10 cellular contexts compared by ENCODE assay signal in the genomic region with DNA sequence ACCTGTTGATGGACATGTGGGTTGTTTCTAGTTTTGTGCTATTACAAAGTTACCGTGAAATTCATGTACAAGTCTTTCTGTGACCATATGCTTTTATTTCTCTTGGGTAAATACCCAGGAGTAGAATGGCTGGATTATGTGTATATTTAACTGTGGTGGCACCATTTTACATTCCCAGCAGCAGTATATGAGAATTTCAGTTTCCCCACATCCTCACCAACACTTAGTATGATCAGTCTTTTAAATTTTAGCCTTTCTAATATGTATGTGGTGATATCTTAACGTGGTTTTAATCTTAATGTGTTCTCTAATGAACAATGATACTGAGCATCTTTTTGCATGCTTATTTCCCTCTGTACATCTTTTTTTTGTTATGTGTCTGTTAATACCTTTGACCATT.
"Had no signal": no experiment of that assay in that cellular context is flagged by ENCODE, and none has a peak within 500 bp of the region (broad histone marks: within the 10 kb centered on the region; RNA-seq: fewer than 3 reads in every experiment).

No MANE protein-coding gene starts in this region.

- H3K9ac ChIP-seq: GM23248 had no signal

- ATAC-seq: HepG2 had no signal

- DNase-seq: GM23248, GOT3, H9, HCEC 1CT, HFFc6, KG1 had no signal

- H2AFZ ChIP-seq: GM23248 had no signal

- H3K4me3 Mint-ChIP-seq: H9, HFFc6 had no signal

- H3K27ac ChIP-seq: GM23248, HL-60 had no signal

- FAIRE-seq: H54, HepG2 had no signal

- H3K27me3 Mint-ChIP-seq: IgD-negative memory B cell had no signal

- H3K4me3 ChIP-seq: GM23248 had no signal

- H3K27ac Mint-ChIP-seq: H9 had no signal
